In genomic region chr7:123154231-123154860, GRCh38 we compare ENCODE assay signal across 9 cellular contexts. TPM values are rescaled to one million over a fixed set of nuclear protein-coding genes. Genes with fewer than 3 reads are reported as not detected.
DNase-seq lines count a peak whose midpoint lies in the region; ATAC-seq and TF ChIP-seq lines count a peak whose summit lies in the region.
"Had no signal": no experiment of that assay in that cellular context is flagged by ENCODE, and none has a peak within 500 bp of the region (broad histone marks: within the 10 kb centered on the region; RNA-seq: fewer than 3 reads in every experiment).

No MANE protein-coding gene starts in this region.

- WGBS in right cardiac atrium = 1% methylated on average over 3 of the region's 3 CpGs

- intact Hi-C loops in ascending aorta (cut with DNase I) (loop anchor here (2.0 to 10.0 kb wide), 2 partner anchors 350 to 936 kb away; no protein-coding TSS in a partner anchor), right cardiac atrium (cut with DNase I) (loop anchor here in 1 of 4 donors (10.0 kb wide), 1 partner anchor 350 kb away; no protein-coding TSS in a partner anchor), sciatic nerve (cut with DNase I) (no loop called here)

- peak; percentile 44 to 67 for DNase-seq in NCI-H446 (lab: John Stamatoyannopoulos, UW)
- no peak for DNase-seq in NCI-H446 treated with DMSO at 0.1 percent for 48 hours (lab: John Stamatoyannopoulos, UW)
- peak in 62 of 76 experiments; percentile 0 to 70 (median 32) for DNase-seq in HUDEP-2 (lab: John Stamatoyannopoulos, UW; ENCODE audit: unreplicated experiment in 76 of 76)
- peak; percentile 76 for DNase-seq in NT2/D1 (ENCODE audit: low read depth, low spot score)
- peak in 1 of 2 donors; percentile 77 for DNase-seq in ascending aorta (ENCODE audit: low spot score in 2 of 2)
- DNase-seq in right cardiac atrium = peak; percentile 59 to 79 (median 61)
- DNase-seq in sciatic nerve (ENCODE audit: low spot score) = peak; percentile 76

- no peaks in the 10 kb centered on the region for H3K4me1 ChIP-seq in NT2/D1 (ENCODE audit: insufficient read depth, insufficient read length)
- H3K4me1 ChIP-seq in ascending aorta = no peaks in the 10 kb centered on the region
- H3K4me1 ChIP-seq in right cardiac atrium (ENCODE audit: control insufficient read depth, insufficient read depth, low read length) = no peaks in the 10 kb centered on the region
- H3K4me1 ChIP-seq: BLaER1 treated with 17β-estradiol and CSF1 and Interleukin-3, amounts not matched to agents 10 nM and 100 nM had no signal

- no peak overlapping the region for H3K4me3 ChIP-seq in NT2/D1 (ENCODE audit: insufficient read length, low read depth)
- no peak overlapping the region for H3K4me3 ChIP-seq in ascending aorta
- H3K4me3 ChIP-seq in right cardiac atrium (ENCODE audit: low read length) = no peak overlapping the region
- H3K4me3 ChIP-seq: BLaER1 treated with 17β-estradiol and CSF1 and Interleukin-3, amounts not matched to agents 10 nM and 100 nM had no signal

- H3K9me3 ChIP-seq in NT2/D1 (ENCODE audit: insufficient read depth, low read length) = no peaks in the 10 kb centered on the region
- H3K9me3 ChIP-seq in ascending aorta = no peaks in the 10 kb centered on the region
- no peaks in the 10 kb centered on the region for H3K9me3 ChIP-seq in right cardiac atrium (ENCODE audit: control insufficient read depth, low read length)
- H3K9me3 ChIP-seq: BLaER1 treated with 17β-estradiol and CSF1 and Interleukin-3, amounts not matched to agents 10 nM and 100 nM had no signal

- no peak overlapping the region for H3K9ac ChIP-seq in NT2/D1 (ENCODE audit: insufficient read length, low read depth)
- H3K9ac ChIP-seq: BLaER1 treated with 17β-estradiol and CSF1 and Interleukin-3, amounts not matched to agents 10 nM and 100 nM had no signal

- H3K36me3 ChIP-seq in NT2/D1 (ENCODE audit: insufficient read depth, insufficient read length, low read length) = no peaks in the 10 kb centered on the region
- H3K36me3 ChIP-seq in ascending aorta = no peaks in the 10 kb centered on the region
- H3K36me3 ChIP-seq: BLaER1 treated with 17β-estradiol and CSF1 and Interleukin-3, amounts not matched to agents 10 nM and 100 nM had no signal

- TF ChIP-seq CTCF in ascending aorta (IDR thresholded peaks at IDR 0.05) = peak; percentile 36 to 66 (median 44)

- H3K27me3 ChIP-seq in NT2/D1 (ENCODE audit: insufficient read depth, insufficient read length) = no peaks in the 10 kb centered on the region
- no peaks in the 10 kb centered on the region for H3K27me3 ChIP-seq in ascending aorta
- no peaks in the 10 kb centered on the region for H3K27me3 ChIP-seq in right cardiac atrium (ENCODE audit: control insufficient read depth, insufficient read depth)
- H3K27me3 ChIP-seq: BLaER1 treated with 17β-estradiol and CSF1 and Interleukin-3, amounts not matched to agents 10 nM and 100 nM had no signal

- ATAC-seq in GM21723 (IDR thresholded peaks at IDR 0.05; ENCODE audit: unreplicated experiment) (peak; percentile 98), right cardiac atrium (peak; percentile 81 to 86), sciatic nerve (peak; percentile 67)

- H3K27ac ChIP-seq in ascending aorta = no peak overlapping the region
- no peak overlapping the region for H3K27ac ChIP-seq in right cardiac atrium (ENCODE audit: low read length)
- H3K27ac ChIP-seq: BLaER1 treated with 17β-estradiol and CSF1 and Interleukin-3, amounts not matched to agents 10 nM and 100 nM had no signal

RNA-seq across cellular contexts. Expression of gene SLC13A1, which starts 45.4 kb away (rescaled TPM):
- total RNA-seq in ascending aorta = not detected
- not detected for total RNA-seq in right cardiac atrium
- not detected for polyA plus RNA-seq in right cardiac atrium
- not detected for total RNA-seq in sciatic nerve
